16 cellular contexts compared by ENCODE assay signal in the genomic region with DNA sequence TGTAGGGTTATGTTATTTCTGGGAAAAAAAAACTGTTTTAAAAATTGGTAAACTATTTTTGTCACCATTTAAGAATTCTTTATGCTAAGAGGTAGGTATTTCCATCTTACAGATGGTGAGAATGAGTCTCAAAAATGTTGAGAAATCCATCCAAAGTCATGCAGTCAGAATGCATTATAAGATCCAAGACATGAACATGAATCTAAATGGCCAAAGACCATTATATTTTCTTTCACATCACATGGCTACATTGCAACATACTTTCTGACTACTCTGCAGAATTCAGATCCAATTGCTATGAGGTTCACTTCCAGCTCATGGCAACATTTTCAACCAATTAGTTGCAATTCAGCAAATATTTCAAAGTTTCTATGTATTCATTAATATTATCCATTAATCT.
A peak's percentile ranks its signal among the peaks of the same experiment; 100 is the strongest.
DNase-seq lines count a peak whose midpoint lies in the region; TF ChIP-seq lines count a peak whose summit lies in the region.
"Had no signal": no experiment of that assay in that cellular context is flagged by ENCODE, and none has a peak within 500 bp of the region (broad histone marks: within the 10 kb centered on the region; RNA-seq: fewer than 3 reads in every experiment).

No MANE protein-coding gene starts in this region.

- no peaks in the 10 kb centered on the region for H3K27me3 ChIP-seq in smooth muscle cell (ENCODE audit: low read depth)

- DNase-seq in GM03348 (ENCODE audit: low spot score) = peak; percentile 25
- no peak for DNase-seq in SK-N-MC (ENCODE audit: low read depth, low spot score)
- peak; percentile 72 for DNase-seq in fibroblast of gingiva (ENCODE audit: low read depth)
- DNase-seq in stromal cell of bone marrow (ENCODE audit: low read depth) = peak; percentile 72
- no peak for DNase-seq in smooth muscle cell (lab: John Stamatoyannopoulos, UW; ENCODE audit: unreplicated experiment)
- no peak for DNase-seq in MV-4-11 (lab: John Stamatoyannopoulos, UW)
- DNase-seq in GDM1 (lab: John Stamatoyannopoulos, UW) = no peak
- DNase-seq: H9, NCI-H1417 treated with DMSO at 0.1 percent for 48 hours, NCI-H1930, NCI-H2171 treated with DMSO at 0.1 percent for 48 hours, NCI-H446 treated with DMSO at 0.1 percent for 48 hours, NCI-H748 treated with DMSO at 0.1 percent for 48 hours, PC-3 had no signal

- H3K27ac ChIP-seq in SK-N-MC = 0 out of 2 replicates have a peak overlapping the region, but pooled peaks have one; percentile 25
- H3K27ac ChIP-seq in smooth muscle cell (ENCODE audit: low read depth) = no peak overlapping the region
- H3K27ac ChIP-seq: C4-2B, RWPE1 had no signal

- no peak overlapping the region for H2AFZ ChIP-seq in smooth muscle cell (ENCODE audit: low read depth)

- H4K20me1 ChIP-seq in smooth muscle cell (ENCODE audit: low read depth) = no peaks in the 10 kb centered on the region

- H3K9ac ChIP-seq in SK-N-MC (ENCODE audit: insufficient read length) = no peak overlapping the region
- H3K9ac ChIP-seq in smooth muscle cell (ENCODE audit: low read depth) = no peak overlapping the region

- H3K9me3 ChIP-seq in SK-N-MC (ENCODE audit: low read depth, low read length) (peaks cover 5% of the 10 kb centered on the region; the same call in 1 of the 2 replicates), smooth muscle cell (replicated peaks; ENCODE audit: low read depth) (no peaks in the 10 kb centered on the region)

- H3K36me3 ChIP-seq in SK-N-MC (ENCODE audit: insufficient read depth, low read length) = peaks cover 3% of the 10 kb centered on the region; the same call in 1 of the 2 replicates
- no peaks in the 10 kb centered on the region for H3K36me3 ChIP-seq in smooth muscle cell (ENCODE audit: low read depth)

- H3K4me3 ChIP-seq in SK-N-MC (no peak overlapping the region), smooth muscle cell (no peak overlapping the region)

- H3K79me2 ChIP-seq in smooth muscle cell (ENCODE audit: low read depth) = no peaks in the 10 kb centered on the region

- H3F3A ChIP-seq in smooth muscle cell (ENCODE audit: low read depth) = no peaks in the 10 kb centered on the region

- TF ChIP-seq CTCF in smooth muscle cell (IDR thresholded peaks at IDR 0.05; ENCODE audit: borderline replicate concordance, insufficient read depth, poor library complexity, severe bottlenecking) = no peak

- no peak overlapping the region for H3K4me2 ChIP-seq in smooth muscle cell

- no peaks in the 10 kb centered on the region for H3K4me1 ChIP-seq in smooth muscle cell (ENCODE audit: low read depth)

Comparison
In these comparisons a context has a peak if more than half of its experiments do, and no peak if none do; other contexts are left out.
1. DNase-seq: peak in GM03348 (single experiment), fibroblast of gingiva (single experiment) and stromal cell of bone marrow (single experiment); none in SK-N-MC (single experiment), smooth muscle cell (single experiment), MV-4-11 (single experiment) and GDM1 (single experiment).